Comparison of ENCODE assay signal across 8 cellular contexts in genomic region chrX:52995135-52995973, GRCh38. TPM values are rescaled to one million over a fixed set of nuclear protein-coding genes. Genes with fewer than 3 reads are reported as not detected.
A peak's percentile ranks its signal among the peaks of the same experiment; 100 is the strongest.
DNase-seq lines count a peak whose midpoint lies in the region; ATAC-seq, FAIRE-seq and TF ChIP-seq lines count a peak whose summit lies in the region.

No MANE protein-coding gene starts in this region.

- no peaks in the 10 kb centered on the region for H3K9me3 ChIP-seq in keratinocyte (ENCODE audit: control insufficient read depth, low read depth, low read length)

- H3K9me1 ChIP-seq in keratinocyte (ENCODE audit: control insufficient read depth, extremely low read depth, insufficient read depth, low read length), result no peaks in the 10 kb centered on the region

- H3K36me3 ChIP-seq in keratinocyte (ENCODE audit: control insufficient read depth in 2 of 2, extremely low read depth in 1 of 2, insufficient read depth in 2 of 2, low read length in 2 of 2), result no peaks in the 10 kb centered on the region

- peak; percentile 98 for ATAC-seq in GM19025 (IDR thresholded peaks at IDR 0.05; ENCODE audit: low read depth, unreplicated experiment)
- peak; percentile 96 for ATAC-seq in HG03342 (IDR thresholded peaks at IDR 0.05; ENCODE audit: unreplicated experiment)
- peak; percentile 96 to 97 for ATAC-seq in activated CD4-positive, CD25-positive, alpha-beta regulatory T cell treated with anti-CD3 and anti-CD28 coated beads, Interleukin-2, amount 50 U/mL, for 24 hours

- peak overlapping the region; percentile 95 for H3K9ac ChIP-seq in keratinocyte (ENCODE audit: control insufficient read depth, extremely low read depth, insufficient read depth, low read length)

- no peaks in the 10 kb centered on the region for H4K20me1 ChIP-seq in keratinocyte (ENCODE audit: control insufficient read depth, extremely low read depth, insufficient read depth, low read length)

- H3K27me3 ChIP-seq in keratinocyte (ENCODE audit: control insufficient read depth, extremely low read depth, insufficient read depth, low read length), result no peaks in the 10 kb centered on the region

- dilution Hi-C loops in keratinocyte (cut with MboI; ENCODE audit: extremely low pct_ligation_motif_present, low sequenced_read_pairs), result no loop called here

- peak overlapping the region; percentile 98 for H2AFZ ChIP-seq in keratinocyte (ENCODE audit: control insufficient read depth, low read length)

- H3K4me1 ChIP-seq in keratinocyte (ENCODE audit: control insufficient read depth, extremely low read depth, insufficient read depth, low read length), result no peaks in the 10 kb centered on the region

- peak overlapping the region; percentile 81 for H3K4me3 ChIP-seq in AG10803 (ENCODE audit: low read length)
- peak overlapping the region; percentile 41 to 72 (median 66) for H3K4me3 ChIP-seq in keratinocyte (ENCODE audit: control insufficient read depth in 2 of 3, extremely low read depth in 1 of 3, insufficient read depth in 2 of 3, low read depth in 1 of 3, low read length in 3 of 3)

- peak overlapping the region; percentile 90 for H3K27ac ChIP-seq in keratinocyte (ENCODE audit: control insufficient read depth, insufficient read depth, low read length)

- peaks cover 7% of the 10 kb centered on the region for H3K79me2 ChIP-seq in keratinocyte (ENCODE audit: control insufficient read depth, insufficient read depth, low read length)

- peak; percentile 5 for FAIRE-seq in keratinocyte (lab: Jason Lieb, UNC)

- peak overlapping the region; percentile 75 for H3K4me2 ChIP-seq in keratinocyte (ENCODE audit: control insufficient read depth, extremely low read depth, insufficient read depth, low read depth, low read length)

- DNase-seq in AG10803 (ENCODE audit: low read depth) (peak; percentile 95), NCI-H345 treated with DMSO at 0.1 percent for 48 hours (lab: John Stamatoyannopoulos, UW; ENCODE audit: unreplicated experiment) (peak; percentile 86), cerebellar nuclear complex (lab: John Stamatoyannopoulos, UW) (peak; percentile 48 to 77), keratinocyte (ENCODE audit: low read depth, low spot score) (peak; percentile 28)
- DNase-seq in stimulated activated CD4-positive, alpha-beta T cell treated with anti-CD3 and anti-CD28 coated beads, Interleukin-15, amount 100 ng/mL, for 1 hour (ENCODE audit: low read depth in 1 of 2, low spot score in 1 of 2), result peak; percentile 75 to 78

- peak; percentile 61 for TF ChIP-seq CTCF in AG10803 (conservative IDR thresholded peaks at IDR 0.05; ENCODE audit: low read length)
- peak; percentile 58 to 77 (median 68) for TF ChIP-seq CTCF in keratinocyte (optimal IDR thresholded peaks at IDR 0.05 in 1 of 3, IDR thresholded peaks at IDR 0.05 in 1 of 3, conservative IDR thresholded peaks at IDR 0.05 in 1 of 3; ENCODE audit: extremely low read depth in 1 of 3, insufficient read depth in 2 of 3, low read length in 3 of 3)

RNA-seq across cellular contexts. Expression of gene FAM156A, which starts 37.0 kb away (rescaled TPM):
- polyA plus RNA-seq in keratinocyte, result 11.2 to 17.2 TPM (median 12.8 TPM) in 3 replicates
- polyA plus RNA-seq in keratinocyte (2011; ENCODE audit: low read depth), result 2.7 TPM
- polyA plus RNA-seq in keratinocyte (2011; cell fraction: cytosol; rRNA removed), result 4.3 and 4.7 TPM in 2 replicates
- 81.5 and 92.6 TPM in 2 replicates for polyA plus RNA-seq in keratinocyte (2011; cell fraction: nucleus; rRNA removed)
- 7.6 and 11.2 TPM in 2 replicates for polyA plus RNA-seq in keratinocyte (2012; ENCODE audit: low replicate concordance)
- polyA minus RNA-seq in keratinocyte, result 3.7 to 6.2 TPM (median 4.2 TPM) in 3 replicates
- 1.9 TPM for polyA minus RNA-seq in keratinocyte (2011; cell fraction: cytosol; rRNA and poly(A)+ RNA removed)
- polyA minus RNA-seq in keratinocyte (2011; cell fraction: nucleus; rRNA and poly(A)+ RNA removed), result 4.7 and 9.5 TPM in 2 replicates

RNA-seq across cellular contexts. Expression of gene GPR173, which starts 53.2 kb away (rescaled TPM):
- 0.08 to 0.20 TPM (median 0.10 TPM) in 3 replicates for polyA plus RNA-seq in keratinocyte
- polyA plus RNA-seq in keratinocyte (2011; ENCODE audit: low read depth), result not detected
- polyA plus RNA-seq in keratinocyte (2011; cell fraction: cytosol; rRNA removed), result 0.04 TPM in 2 replicates
- 0.35 and 0.42 TPM in 2 replicates for polyA plus RNA-seq in keratinocyte (2011; cell fraction: nucleus; rRNA removed)
- 0.22 TPM in 1 of 2 replicates, not detected in the other for polyA plus RNA-seq in keratinocyte (2012; ENCODE audit: low replicate concordance)
- 0.10 to 0.43 TPM in 2 of 3 replicates, not detected in the other for polyA minus RNA-seq in keratinocyte
- polyA minus RNA-seq in keratinocyte (2011; cell fraction: cytosol; rRNA and poly(A)+ RNA removed), result not detected
- polyA minus RNA-seq in keratinocyte (2011; cell fraction: nucleus; rRNA and poly(A)+ RNA removed), result 0.39 TPM in 1 of 2 replicates, not detected in the other

Comparison
In these comparisons a context has a peak if more than half of its experiments do, and no peak if none do; other contexts are left out.
1. Peak in every context shown above with its lines: DNase-seq, ATAC-seq, H3K4me3 ChIP-seq and H3K27ac ChIP-seq.
2. DNase-seq: peak in every context shown above with its lines; median percentile 95 in AG10803; 86 in NCI-H345 treated with DMSO at 0.1 percent for 48 hours; 76 in stimulated activated CD4-positive, alpha-beta T cell treated with anti-CD3 and anti-CD28 coated beads, Interleukin-15, amount 100 ng/mL, for 1 hour; 62 in cerebellar nuclear complex; 28 in keratinocyte.